8 cellular contexts compared by ENCODE assay signal in the genomic region with DNA sequence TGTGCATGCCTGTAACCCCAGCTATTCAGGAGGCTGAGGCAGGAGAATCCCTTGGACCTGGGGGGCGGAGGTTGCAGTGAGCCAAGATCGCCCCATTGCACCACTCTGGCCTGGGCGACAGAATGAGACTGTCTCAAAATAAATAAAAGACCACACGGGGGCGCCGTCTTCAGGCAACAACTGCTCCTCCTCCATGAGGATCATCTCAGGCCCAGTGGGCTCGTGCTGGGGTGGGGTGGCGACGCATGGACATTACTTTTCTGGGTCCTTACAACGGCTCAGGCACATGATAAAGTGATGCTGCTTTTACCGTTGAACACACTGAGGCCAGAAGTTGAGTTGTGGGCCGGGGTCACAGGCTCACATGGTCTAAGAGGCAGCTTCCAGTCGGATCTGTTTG. TPM values are rescaled to one million over a fixed set of nuclear protein-coding genes. Genes with fewer than 3 reads are reported as not detected.
A peak's percentile ranks its signal among the peaks of the same experiment; 100 is the strongest.
DNase-seq lines count a peak whose midpoint lies in the region; ATAC-seq and TF ChIP-seq lines count a peak whose summit lies in the region.

No MANE protein-coding gene starts in this region.

- TF ChIP-seq CTCF in KMS-11 (conservative IDR thresholded peaks at IDR 0.05; ENCODE audit: low read depth, low read length) (no peak; the same call in 1 of the 2 replicates), WTC11 (IDR thresholded peaks at IDR 0.05) (peak; percentile 32; the same call in 1 of the 2 replicates), fibroblast of the aortic adventitia (IDR thresholded peaks at IDR 0.05; ENCODE audit: insufficient read depth, low read length) (peak; percentile 33), esophagus muscularis mucosa (IDR thresholded peaks at IDR 0.05) (peak in 1 of 3 experiments; percentile 21)

- DNase-seq in DMS 273 (lab: John Stamatoyannopoulos, UW; ENCODE audit: unreplicated experiment) (peak; percentile 66), DMS 273 treated with DMSO at 0.1 percent for 48 hours (lab: John Stamatoyannopoulos, UW) (no peak), WTC11 (ENCODE audit: low spot score) (peak; percentile 75), fibroblast of the aortic adventitia (ENCODE audit: low read depth) (peak; percentile 23), esophagus muscularis mucosa (ENCODE audit: extremely low spot score) (no peak)
- peak; percentile 48 to 62 for DNase-seq in stimulated activated CD4-positive, alpha-beta T cell treated with anti-CD3 and anti-CD28 coated beads, Interleukin-2, amount 100 ng/mL, for 24 hours

- H3K4me3 Mint-ChIP-seq in WTC11: no peak overlapping the region
- H3K4me3 Mint-ChIP-seq in stimulated activated memory B cell treated with anti-CD40 and anti-IgM and Interleukin-4, amounts not matched to agents 10 μg/mL and 1 μg/mL and 100 μg/mL, for 72 hours: no peak overlapping the region

- H3K27me3 Mint-ChIP-seq in WTC11 (ENCODE audit: low read depth): peaks cover 2% of the 10 kb centered on the region; the same call in 1 of the 2 replicates
- H3K27me3 Mint-ChIP-seq in stimulated activated memory B cell treated with anti-CD40 and anti-IgM and Interleukin-4, amounts not matched to agents 10 μg/mL and 1 μg/mL and 100 μg/mL, for 72 hours: no peaks in the 10 kb centered on the region

- CTCF ChIA-PET in WTC11 (lab: Charles Lee): interaction anchor here (0.6 to 2.8 kb wide), 19 partner anchors 9 to 689 kb away, joined by 3 to 12 read pairs (median 4); a partner anchor contains a TSS

- H3K9ac ChIP-seq in KMS-11: no peak overlapping the region

- H3K27me3 ChIP-seq in KMS-11 (ENCODE audit: insufficient read depth, low read depth) (no peaks in the 10 kb centered on the region), esophagus muscularis mucosa (peaks cover 0 to 54% (median 7%) of the 10 kb centered on the region in 4 donors)

- H3K36me3 ChIP-seq in KMS-11 (ENCODE audit: insufficient read depth): no peaks in the 10 kb centered on the region
- H3K36me3 ChIP-seq in esophagus muscularis mucosa: no peaks in the 10 kb centered on the region

- no peaks in the 10 kb centered on the region for H3K9me3 ChIP-seq in esophagus muscularis mucosa

- H3K4me3 ChIP-seq in KMS-11 (IDR thresholded peaks at IDR 0.05; ENCODE audit: insufficient read depth, low read depth, low read length): no peak overlapping the region
- no peak overlapping the region for H3K4me3 ChIP-seq in fibroblast of the aortic adventitia (ENCODE audit: low read depth, low read length)
- H3K4me3 ChIP-seq in esophagus muscularis mucosa: no peak overlapping the region

- H3K4me1 Mint-ChIP-seq in WTC11: peaks cover 30% of the 10 kb centered on the region
- H3K4me1 Mint-ChIP-seq in stimulated activated memory B cell treated with anti-CD40 and anti-IgM and Interleukin-4, amounts not matched to agents 10 μg/mL and 1 μg/mL and 100 μg/mL, for 72 hours: peaks cover 79% of the 10 kb centered on the region

- no peak for TF ChIP-seq EP300 in esophagus muscularis mucosa (IDR thresholded peaks at IDR 0.05)

- 33% methylated on average over 13 of the region's 13 CpGs for whole genome bisulfite sequencing in esophagus muscularis mucosa

- H2AFZ ChIP-seq in KMS-11 (ENCODE audit: low read depth): no peak overlapping the region

- 0 out of 2 replicates have a peak overlapping the region, but pooled peaks have one; percentile 76 for H3K27ac Mint-ChIP-seq in WTC11
- H3K27ac Mint-ChIP-seq in stimulated activated memory B cell treated with anti-CD40 and anti-IgM and Interleukin-4, amounts not matched to agents 10 μg/mL and 1 μg/mL and 100 μg/mL, for 72 hours: no peak overlapping the region

- no peaks in the 10 kb centered on the region for H3K79me2 ChIP-seq in KMS-11 (ENCODE audit: insufficient read depth, low read depth)

- H3K4me2 ChIP-seq in KMS-11: peak overlapping the region; percentile 91; the same call in 1 of the 2 replicates

- H3K27ac ChIP-seq in KMS-11 (peak overlapping the region; percentile 94), esophagus muscularis mucosa (replicated peaks in 1 of 4) (no peak overlapping the region)

- TF ChIP-seq POLR2A in esophagus muscularis mucosa (IDR thresholded peaks at IDR 0.05; ENCODE audit: low read depth): no peak

- intact Hi-C loops in esophagus muscularis mucosa (cut with DNase I): no loop called here

- no peaks in the 10 kb centered on the region for H3K36me3 Mint-ChIP-seq in WTC11
- H3K36me3 Mint-ChIP-seq in stimulated activated memory B cell treated with anti-CD40 and anti-IgM and Interleukin-4, amounts not matched to agents 10 μg/mL and 1 μg/mL and 100 μg/mL, for 72 hours: no peaks in the 10 kb centered on the region

- POLR2A ChIA-PET in WTC11 (lab: Charles Lee): interaction anchor here (0.6 kb wide), 1 partner anchor 69 kb away, joined by 3 read pairs; no protein-coding TSS in a partner anchor

- no peaks in the 10 kb centered on the region for H3K9me3 Mint-ChIP-seq in WTC11
- H3K9me3 Mint-ChIP-seq in stimulated activated memory B cell treated with anti-CD40 and anti-IgM and Interleukin-4, amounts not matched to agents 10 μg/mL and 1 μg/mL and 100 μg/mL, for 72 hours: no peaks in the 10 kb centered on the region

- no peaks in the 10 kb centered on the region for H4K20me1 ChIP-seq in KMS-11 (ENCODE audit: insufficient read depth)

- ATAC-seq in WTC11: peak; percentile 69
- no peak for ATAC-seq in stimulated activated memory B cell treated with anti-CD40 and anti-IgM and Interleukin-4, amounts not matched to agents 10 μg/mL and 1 μg/mL and 100 μg/mL, for 72 hours

- H3K4me1 ChIP-seq in KMS-11 (ENCODE audit: low read depth, poor library complexity, severe bottlenecking) (peaks cover 64% of the 10 kb centered on the region), esophagus muscularis mucosa (peaks cover 0 to 3% (median 0%) of the 10 kb centered on the region in 4 donors)

TF ChIP-seq in WTC11, 78 proteins besides CTCF, POLR2A, EP300 and RAD21:
- TF ChIP-seq, protein P1, sequence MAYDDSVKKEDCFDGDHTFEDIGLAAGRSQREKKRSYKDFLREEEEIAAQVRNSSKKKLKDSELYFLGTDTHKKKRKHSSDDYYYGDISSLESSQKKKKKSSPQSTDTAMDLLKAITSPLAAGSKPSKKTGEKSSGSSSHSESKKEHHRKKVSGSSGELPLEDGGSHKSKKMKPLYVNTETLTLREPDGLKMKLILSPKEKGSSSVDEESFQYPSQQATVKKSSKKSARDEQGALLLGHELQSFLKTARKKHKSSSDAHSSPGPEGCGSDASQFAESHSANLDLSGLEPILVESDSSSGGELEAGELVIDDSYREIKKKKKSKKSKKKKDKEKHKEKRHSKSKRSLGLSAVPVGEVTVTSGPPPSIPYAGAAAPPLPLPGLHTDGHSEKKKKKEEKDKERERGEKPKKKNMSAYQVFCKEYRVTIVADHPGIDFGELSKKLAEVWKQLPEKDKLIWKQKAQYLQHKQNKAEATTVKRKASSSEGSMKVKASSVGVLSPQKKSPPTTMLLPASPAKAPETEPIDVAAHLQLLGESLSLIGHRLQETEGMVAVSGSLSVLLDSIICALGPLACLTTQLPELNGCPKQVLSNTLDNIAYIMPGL (CRISPR knock-in tag; IDR thresholded peaks at IDR 0.05): 0 out of 2 replicates have a peak, but pooled peaks have one; percentile 42
- no peak for TF ChIP-seq ESRRA (CRISPR knock-in tag; IDR thresholded peaks at IDR 0.05; ENCODE audit: borderline replicate concordance)
- TF ChIP-seq, protein P2, sequence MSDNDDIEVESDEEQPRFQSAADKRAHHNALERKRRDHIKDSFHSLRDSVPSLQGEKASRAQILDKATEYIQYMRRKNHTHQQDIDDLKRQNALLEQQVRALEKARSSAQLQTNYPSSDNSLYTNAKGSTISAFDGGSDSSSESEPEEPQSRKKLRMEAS (CRISPR knock-in tag; IDR thresholded peaks at IDR 0.05): 0 out of 2 replicates have a peak, but pooled peaks have one; percentile 26

RNA-seq across cellular contexts. Expression of a gene that starts 56.2 kb away (rescaled TPM):
- total RNA-seq in WTC11 (2021): 50.3 to 59.3 TPM (median 52.5 TPM) in 3 replicates
- 36.9 and 42.1 TPM in 2 replicates for total RNA-seq in fibroblast of the aortic adventitia (ENCODE audit: low replicate concordance)
- total RNA-seq in esophagus muscularis mucosa: 10 to 100 TPM; 20.0 to 31.1 (median 26.8) TPM

RNA-seq across cellular contexts. Expression of a gene that starts 56.3 kb away (rescaled TPM):
- 20.5 to 22.6 TPM (median 20.7 TPM) in 3 replicates for total RNA-seq in WTC11 (2021)
- 11.5 and 12.1 TPM in 2 replicates for total RNA-seq in fibroblast of the aortic adventitia (ENCODE audit: low replicate concordance)
- total RNA-seq in esophagus muscularis mucosa: 10 to 100 TPM in 2 of 4 donors, 1 to 10 TPM in 2; 8.7 to 15.7 (median 11.5) TPM

Comparison
In these comparisons a context has a peak if more than half of its experiments do, and no peak if none do; other contexts are left out.
1. DNase-seq: peak in DMS 273 (single experiment), WTC11 (single experiment), fibroblast of the aortic adventitia (single experiment) and stimulated activated CD4-positive, alpha-beta T cell treated with anti-CD3 and anti-CD28 coated beads, Interleukin-2, amount 100 ng/mL, for 24 hours (2 of 2); none in DMS 273 treated with DMSO at 0.1 percent for 48 hours (single experiment) and esophagus muscularis mucosa (single experiment).